Comparison of ENCODE assay signal across 2 cellular contexts in the genomic region with DNA sequence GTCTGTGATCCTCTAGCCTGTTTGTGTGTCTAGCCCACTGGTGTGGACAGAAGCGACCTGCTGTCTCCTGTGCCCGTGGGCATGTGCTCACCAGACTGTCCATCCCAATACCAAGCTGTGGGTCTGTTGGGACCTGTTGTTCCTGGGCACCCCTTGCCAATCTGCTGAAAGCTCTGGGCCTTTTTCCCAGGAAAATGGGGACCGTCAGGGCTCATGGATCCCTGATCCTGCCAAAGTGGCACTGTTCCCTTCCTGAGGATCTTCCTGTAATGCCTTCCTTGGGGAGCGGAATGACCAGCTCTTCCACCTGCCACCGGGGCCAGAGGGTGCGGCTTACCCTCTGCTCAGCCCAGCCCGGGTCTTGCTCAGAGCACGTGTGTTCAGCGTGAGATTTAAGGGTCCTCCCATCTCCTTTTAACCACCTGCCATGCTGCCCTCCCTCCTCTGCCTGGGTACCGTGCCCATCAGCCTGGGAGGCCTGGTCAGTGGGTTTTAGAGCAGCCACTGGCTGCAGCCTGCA.
TF ChIP-seq lines count a peak whose summit lies in the region.

No MANE protein-coding gene starts in this region.

TF ChIP-seq in SK-N-SH, 30 proteins besides CTCF, POLR2A, EP300 and RAD21 (continued from another document):
- TF ChIP-seq, protein P1, sequence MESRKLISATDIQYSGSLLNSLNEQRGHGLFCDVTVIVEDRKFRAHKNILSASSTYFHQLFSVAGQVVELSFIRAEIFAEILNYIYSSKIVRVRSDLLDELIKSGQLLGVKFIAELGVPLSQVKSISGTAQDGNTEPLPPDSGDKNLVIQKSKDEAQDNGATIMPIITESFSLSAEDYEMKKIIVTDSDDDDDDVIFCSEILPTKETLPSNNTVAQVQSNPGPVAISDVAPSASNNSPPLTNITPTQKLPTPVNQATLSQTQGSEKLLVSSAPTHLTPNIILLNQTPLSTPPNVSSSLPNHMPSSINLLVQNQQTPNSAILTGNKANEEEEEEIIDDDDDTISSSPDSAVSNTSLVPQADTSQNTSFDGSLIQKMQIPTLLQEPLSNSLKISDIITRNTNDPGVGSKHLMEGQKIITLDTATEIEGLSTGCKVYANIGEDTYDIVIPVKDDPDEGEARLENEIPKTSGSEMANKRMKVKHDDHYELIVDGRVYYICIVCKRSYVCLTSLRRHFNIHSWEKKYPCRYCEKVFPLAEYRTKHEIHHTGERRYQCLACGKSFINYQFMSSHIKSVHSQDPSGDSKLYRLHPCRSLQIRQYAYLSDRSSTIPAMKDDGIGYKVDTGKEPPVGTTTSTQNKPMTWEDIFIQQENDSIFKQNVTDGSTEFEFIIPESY (IDR thresholded peaks at IDR 0.05; ENCODE audit: borderline replicate concordance, low read depth): no peak
- TF ChIP-seq, protein P2, sequence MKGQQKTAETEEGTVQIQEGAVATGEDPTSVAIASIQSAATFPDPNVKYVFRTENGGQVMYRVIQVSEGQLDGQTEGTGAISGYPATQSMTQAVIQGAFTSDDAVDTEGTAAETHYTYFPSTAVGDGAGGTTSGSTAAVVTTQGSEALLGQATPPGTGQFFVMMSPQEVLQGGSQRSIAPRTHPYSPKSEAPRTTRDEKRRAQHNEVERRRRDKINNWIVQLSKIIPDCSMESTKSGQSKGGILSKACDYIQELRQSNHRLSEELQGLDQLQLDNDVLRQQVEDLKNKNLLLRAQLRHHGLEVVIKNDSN (IDR thresholded peaks at IDR 0.05; ENCODE audit: borderline replicate concordance, low read depth): no peak
- TF ChIP-seq YY1 (IDR thresholded peaks at IDR 0.05; ENCODE audit: low read depth): no peak
TF ChIP-seq in SK-N-SH: peak in this region for 0.

TF ChIP-seq in SK-N-SH treated with all-trans-retinoic acid at 6 μM for 48 hours, 23 proteins besides CTCF, POLR2A, EP300 and RAD21 (continued from another document):
- TF ChIP-seq, protein P3, sequence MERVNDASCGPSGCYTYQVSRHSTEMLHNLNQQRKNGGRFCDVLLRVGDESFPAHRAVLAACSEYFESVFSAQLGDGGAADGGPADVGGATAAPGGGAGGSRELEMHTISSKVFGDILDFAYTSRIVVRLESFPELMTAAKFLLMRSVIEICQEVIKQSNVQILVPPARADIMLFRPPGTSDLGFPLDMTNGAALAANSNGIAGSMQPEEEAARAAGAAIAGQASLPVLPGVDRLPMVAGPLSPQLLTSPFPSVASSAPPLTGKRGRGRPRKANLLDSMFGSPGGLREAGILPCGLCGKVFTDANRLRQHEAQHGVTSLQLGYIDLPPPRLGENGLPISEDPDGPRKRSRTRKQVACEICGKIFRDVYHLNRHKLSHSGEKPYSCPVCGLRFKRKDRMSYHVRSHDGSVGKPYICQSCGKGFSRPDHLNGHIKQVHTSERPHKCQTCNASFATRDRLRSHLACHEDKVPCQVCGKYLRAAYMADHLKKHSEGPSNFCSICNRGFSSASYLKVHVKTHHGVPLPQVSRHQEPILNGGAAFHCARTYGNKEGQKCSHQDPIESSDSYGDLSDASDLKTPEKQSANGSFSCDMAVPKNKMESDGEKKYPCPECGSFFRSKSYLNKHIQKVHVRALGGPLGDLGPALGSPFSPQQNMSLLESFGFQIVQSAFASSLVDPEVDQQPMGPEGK (CRISPR knock-in tag; IDR thresholded peaks at IDR 0.05; ENCODE audit: borderline replicate concordance): no peak
- TF ChIP-seq GLIS3 (CRISPR knock-in tag; IDR thresholded peaks at IDR 0.05) (no peak), ZNF8 (CRISPR knock-in tag; IDR thresholded peaks at IDR 0.05) (no peak), ZFP30 (CRISPR knock-in tag; IDR thresholded peaks at IDR 0.05) (no peak)
